In the genomic region with DNA sequence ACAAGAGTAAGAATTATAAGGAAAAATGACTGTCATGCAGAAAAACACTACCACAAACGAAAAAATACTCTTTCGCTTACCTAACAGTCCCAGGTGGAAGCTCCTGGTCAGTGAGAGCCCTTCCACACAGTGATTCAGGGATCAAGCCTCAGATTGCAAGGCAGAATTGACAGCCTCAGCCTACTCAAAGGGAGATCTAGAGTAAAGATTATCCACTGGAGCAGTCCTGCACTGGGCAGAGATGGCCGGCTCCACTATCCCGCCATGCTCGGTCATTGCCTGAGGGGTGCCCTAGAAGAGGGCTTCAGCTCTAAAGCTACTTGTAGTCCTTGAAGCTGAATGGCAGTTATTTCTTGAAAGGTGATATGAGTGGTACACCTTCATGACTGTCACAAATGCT, we compare ENCODE assay signal across 2 cellular contexts.
TF ChIP-seq lines count a peak whose summit lies in the region.

No MANE protein-coding gene starts in this region.

TF ChIP-seq in A549, 52 proteins besides CTCF, POLR2A, EP300 and RAD21 (continued from another document):
- no peak for TF ChIP-seq RNF2 (IDR thresholded peaks at IDR 0.05; ENCODE audit: borderline replicate concordance, low read depth)
- TF ChIP-seq, protein P1, sequence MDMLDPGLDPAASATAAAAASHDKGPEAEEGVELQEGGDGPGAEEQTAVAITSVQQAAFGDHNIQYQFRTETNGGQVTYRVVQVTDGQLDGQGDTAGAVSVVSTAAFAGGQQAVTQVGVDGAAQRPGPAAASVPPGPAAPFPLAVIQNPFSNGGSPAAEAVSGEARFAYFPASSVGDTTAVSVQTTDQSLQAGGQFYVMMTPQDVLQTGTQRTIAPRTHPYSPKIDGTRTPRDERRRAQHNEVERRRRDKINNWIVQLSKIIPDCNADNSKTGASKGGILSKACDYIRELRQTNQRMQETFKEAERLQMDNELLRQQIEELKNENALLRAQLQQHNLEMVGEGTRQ (IDR thresholded peaks at IDR 0.05) = no peak
- no peak for TF ChIP-seq RFX5 (IDR thresholded peaks at IDR 0.05)
- TF ChIP-seq TFCP2L1 (CRISPR knock-in tag; IDR thresholded peaks at IDR 0.05) = no peak
- no peak for TF ChIP-seq FOSB (CRISPR knock-in tag; IDR thresholded peaks at IDR 0.05)
- no peak for TF ChIP-seq EHF (CRISPR knock-in tag; IDR thresholded peaks at IDR 0.05)
- TF ChIP-seq CEBPB (IDR thresholded peaks at IDR 0.05) = no peak
- TF ChIP-seq ZFP36 (IDR thresholded peaks at IDR 0.05; ENCODE audit: borderline replicate concordance, partially characterized antibody) = no peak
- TF ChIP-seq CHD2 (IDR thresholded peaks at IDR 0.05; ENCODE audit: low read length, partially characterized antibody) = no peak
- TF ChIP-seq, protein P2, sequence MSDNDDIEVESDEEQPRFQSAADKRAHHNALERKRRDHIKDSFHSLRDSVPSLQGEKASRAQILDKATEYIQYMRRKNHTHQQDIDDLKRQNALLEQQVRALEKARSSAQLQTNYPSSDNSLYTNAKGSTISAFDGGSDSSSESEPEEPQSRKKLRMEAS (IDR thresholded peaks at IDR 0.05) = no peak
- no peak for TF ChIP-seq JUNB (IDR thresholded peaks at IDR 0.05)
- no peak for TF ChIP-seq MAFK (IDR thresholded peaks at IDR 0.05; ENCODE audit: partially characterized antibody)
- TF ChIP-seq BCL3 (IDR thresholded peaks at IDR 0.05) = no peak
- no peak for TF ChIP-seq CBX2 (IDR thresholded peaks at IDR 0.05; ENCODE audit: borderline replicate concordance, low read depth)

TF ChIP-seq in IMR-90, 13 proteins besides CTCF, POLR2A, EP300 and RAD21 (continued from another document):
- TF ChIP-seq MAZ (IDR thresholded peaks at IDR 0.05; ENCODE audit: borderline replicate concordance, low read depth, low read length) (no peak), RCOR1 (IDR thresholded peaks at IDR 0.05; ENCODE audit: insufficient replicate concordance, low read length) (no peak), BHLHE40 (IDR thresholded peaks at IDR 0.05; ENCODE audit: low read depth, low read length) (no peak), MAFK (IDR thresholded peaks at IDR 0.05; ENCODE audit: low read depth, low read length) (no peak), NFE2L2 (IDR thresholded peaks at IDR 0.05; ENCODE audit: low read depth, low read length) (no peak), CEBPB (IDR thresholded peaks at IDR 0.05; ENCODE audit: low read depth, low read length) (no peak), SMC3 (IDR thresholded peaks at IDR 0.05; ENCODE audit: low read depth, low read length) (no peak), CHD1 (IDR thresholded peaks at IDR 0.05; ENCODE audit: low read depth, low read length) (no peak), RFX5 (IDR thresholded peaks at IDR 0.05; ENCODE audit: low read depth, low read length) (no peak)
- TF ChIP-seq, protein P3, sequence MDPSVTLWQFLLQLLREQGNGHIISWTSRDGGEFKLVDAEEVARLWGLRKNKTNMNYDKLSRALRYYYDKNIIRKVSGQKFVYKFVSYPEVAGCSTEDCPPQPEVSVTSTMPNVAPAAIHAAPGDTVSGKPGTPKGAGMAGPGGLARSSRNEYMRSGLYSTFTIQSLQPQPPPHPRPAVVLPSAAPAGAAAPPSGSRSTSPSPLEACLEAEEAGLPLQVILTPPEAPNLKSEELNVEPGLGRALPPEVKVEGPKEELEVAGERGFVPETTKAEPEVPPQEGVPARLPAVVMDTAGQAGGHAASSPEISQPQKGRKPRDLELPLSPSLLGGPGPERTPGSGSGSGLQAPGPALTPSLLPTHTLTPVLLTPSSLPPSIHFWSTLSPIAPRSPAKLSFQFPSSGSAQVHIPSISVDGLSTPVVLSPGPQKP (IDR thresholded peaks at IDR 0.05; ENCODE audit: borderline replicate concordance, low read depth, low read length) = no peak
